ENCODE assay signal across 21 cellular contexts in genomic region chr11:34499719-34500505, GRCh38. TPM values are rescaled to one million over a fixed set of nuclear protein-coding genes. Genes with fewer than 3 reads are reported as not detected.
DNase-seq lines count a peak whose midpoint lies in the region; ATAC-seq, FAIRE-seq and TF ChIP-seq lines count a peak whose summit lies in the region.
"Had no signal": no experiment of that assay in that cellular context is flagged by ENCODE, and none has a peak within 500 bp of the region (broad histone marks: within the 10 kb centered on the region; RNA-seq: fewer than 3 reads in every experiment).

No MANE protein-coding gene starts in this region.

- H3K27ac ChIP-seq in HepG2 (ENCODE audit: extremely low read length, insufficient read depth, low read length) (no peak overlapping the region), right lobe of liver (no peak overlapping the region), K562 (ENCODE audit: extremely low read depth, low read depth, low read length) (no peak overlapping the region), lower lobe of right lung (peak overlapping the region; percentile 13)
- H3K27ac ChIP-seq: 22Rv1, BLaER1 had no signal

- H3K9me3 ChIP-seq in HepG2 (ENCODE audit: low read length), result no peaks in the 10 kb centered on the region
- H3K9me3 ChIP-seq in right lobe of liver, result no peaks in the 10 kb centered on the region
- no peaks in the 10 kb centered on the region for H3K9me3 ChIP-seq in K562 (replicated peaks; ENCODE audit: control insufficient read depth, insufficient read depth, low read depth, low read length)
- no peaks in the 10 kb centered on the region for H3K9me3 ChIP-seq in lower lobe of right lung
- H3K9me3 ChIP-seq: A549, BLaER1 had no signal

- WGBS in HepG2 (ENCODE audit: low lambda C conversion rate), result 76% methylated on average over 3 of the region's 3 CpGs
- WGBS in right lobe of liver (ENCODE audit: insufficient coverage, low coverage, low lambda C conversion rate, missing lambda C conversion rate), result 59% methylated on average over 3 of the region's 3 CpGs
- 0% methylated on average over 3 of the region's 3 CpGs for WGBS in K562 (ENCODE audit: insufficient coverage, low coverage, missing lambda C conversion rate)

- no peak overlapping the region for H2AFZ ChIP-seq in HepG2 (ENCODE audit: low read length)
- H2AFZ ChIP-seq in K562 (ENCODE audit: low read depth, low read length), result no peak overlapping the region

- CTCF ChIA-PET in HepG2 (lab: Yijun Ruan, JAX; ENCODE audit: low intra/inter-chr PET ratio, low total read pairs) (no interaction called here), K562 (lab: Yijun Ruan, JAX; ENCODE audit: low intra/inter-chr PET ratio) (no interaction called here)

- TF ChIP-seq EP300 in HepG2 (IDR thresholded peaks at IDR 0.05; ENCODE audit: low read depth in 2 of 2, low read length in 2 of 2), result no peak
- TF ChIP-seq EP300 in HepG2 (CRISPR knock-in tag; IDR thresholded peaks at IDR 0.05; ENCODE audit: borderline replicate concordance), result no peak
- no peak for TF ChIP-seq EP300 in K562 (IDR thresholded peaks at IDR 0.05; ENCODE audit: low read length)

- no peak for TF ChIP-seq RAD21 in HepG2 (CRISPR knock-in tag; IDR thresholded peaks at IDR 0.05)
- no peak for TF ChIP-seq RAD21 in K562 (CRISPR knock-in tag; conservative IDR thresholded peaks at IDR 0.05 in 1 of 2, IDR thresholded peaks at IDR 0.05 in 1 of 2)

- FAIRE-seq in HepG2 (lab: Jason Lieb, UNC) (no peak), K562 (lab: Jason Lieb, UNC) (no peak)
- FAIRE-seq: A549, GM12878, GM19239, H1 had no signal

- BruUV-seq in HepG2 (replicated peaks; lab: Mats Ljungman, UMichigan) (no TSS peak), K562 (replicated peaks; lab: Mats Ljungman, UMichigan) (no TSS peak)

- H4K20me1 ChIP-seq in HepG2 (ENCODE audit: insufficient read depth, low read length), result no peaks in the 10 kb centered on the region
- no peaks in the 10 kb centered on the region for H4K20me1 ChIP-seq in K562 (replicated peaks; ENCODE audit: control insufficient read depth, insufficient read depth, low read length)
- H4K20me1 ChIP-seq: BLaER1 had no signal

- POLR2A ChIA-PET in HepG2 (lab: Yijun Ruan, JAX) (interaction anchor here (0.8 kb wide), 1 partner anchor 13 kb away, joined by 3 read pairs; no protein-coding TSS in a partner anchor), K562 (lab: Yijun Ruan, JAX) (interaction anchor here (0.6 kb wide), 1 partner anchor 683 kb away, joined by 3 read pairs; no protein-coding TSS in a partner anchor)

- H3K27me3 ChIP-seq in HepG2 (ENCODE audit: control insufficient read depth in 1 of 2, insufficient read depth in 2 of 2, low read length in 2 of 2) (no peaks in the 10 kb centered on the region), right lobe of liver (no peaks in the 10 kb centered on the region), K562 (ENCODE audit: control insufficient read depth in 2 of 2, insufficient read depth in 2 of 2, low read length in 2 of 2) (peaks cover 5 to 24% of the 10 kb centered on the region in 2 experiments; a peak in 4 of 5 replicates), lower lobe of right lung (ENCODE audit: low read depth) (no peaks in the 10 kb centered on the region)
- H3K27me3 ChIP-seq: BLaER1 had no signal

- H3K4me2 ChIP-seq in HepG2 (ENCODE audit: low read depth, low read length) (no peak overlapping the region), K562 (ENCODE audit: insufficient read depth, low read length) (no peak overlapping the region)
- H3K4me2 ChIP-seq: A549, BLaER1 had no signal

- no peak overlapping the region for H3K4me3 ChIP-seq in HepG2 (replicated peaks in 1 of 3; ENCODE audit: insufficient read depth in 1 of 3, low read depth in 2 of 3, low read length in 3 of 3)
- H3K4me3 ChIP-seq in right lobe of liver, result no peak overlapping the region
- H3K4me3 ChIP-seq in K562, result no peak overlapping the region
- H3K4me3 ChIP-seq in lower lobe of right lung, result no peak overlapping the region
- H3K4me3 ChIP-seq: A549, BLaER1, GM12878 had no signal

- DNase-seq in HepG2 (ENCODE audit: low spot score) (no peak), right lobe of liver (no peak), K562 (ENCODE audit: extremely low read depth in 1 of 4, low spot score in 3 of 4) (no peak), lower lobe of right lung (no peak), hepatic stellate cell (ENCODE audit: low spot score) (no peak), SKM-1 treated with dmso at 0.1 percent for 144 hours (lab: John Stamatoyannopoulos, UW; ENCODE audit: unreplicated experiment) (no peak), DMS53 treated with DMSO at 0.1 percent for 48 hours (lab: John Stamatoyannopoulos, UW; ENCODE audit: unreplicated experiment) (no peak)
- DNase-seq: Calu3; CD4-positive, alpha-beta memory T cell; DND-41; EL; H9 had no signal

- H3K9me1 ChIP-seq in K562 (ENCODE audit: control insufficient read depth, insufficient read depth, low read length), result no peaks in the 10 kb centered on the region

- ATAC-seq in HepG2 (no peak), right lobe of liver (no peak), K562 (no peak), lower lobe of right lung (no peak)
- ATAC-seq: A549, GM12878 had no signal

- in situ Hi-C loops in HepG2 (cut with HindIII; ENCODE audit: extremely low pct_ligation_motif_present, low pct_unique_long_range_greater_than_20kb) (loop anchor here (10.0 to 25.0 kb wide), 3 partner anchors 335 to 645 kb away; no protein-coding TSS in a partner anchor), K562 (cut with MboI) (loop anchor here (25.0 kb wide), 1 partner anchor 688 kb away; no protein-coding TSS in a partner anchor)

- intact Hi-C loops in HepG2 (cut with micrococcal nuclease; ENCODE audit: unreplicated experiment), result loop anchor here (2.0 to 5.0 kb wide), 2 partner anchors 391 to 892 kb away; no protein-coding TSS in a partner anchor
- intact Hi-C loops in right lobe of liver (cut with DNase I), result loop anchor here in 1 of 2 donors (10.0 kb wide), 1 partner anchor 135 kb away; no protein-coding TSS in a partner anchor
- intact Hi-C loops in K562 (cut with micrococcal nuclease), result loop anchor here (10.0 kb wide), 1 partner anchor 505 kb away; no protein-coding TSS in a partner anchor
- intact Hi-C loops in lower lobe of right lung (cut with DNase I), result loop anchor here (10.0 kb wide), 1 partner anchor 135 kb away; no protein-coding TSS in a partner anchor

- H3K4me1 ChIP-seq in HepG2 (ENCODE audit: insufficient read depth, low read length) (peaks cover 76% of the 10 kb centered on the region), right lobe of liver (peaks cover 0 to 24% (median 13%) of the 10 kb centered on the region in 4 donors), K562 (replicated peaks in 1 of 2; ENCODE audit: control insufficient read depth in 2 of 2, insufficient read depth in 2 of 2, low read length in 2 of 2) (peaks cover 0 to 4% of the 10 kb centered on the region in 2 experiments; a peak in 2 of 5 replicates), lower lobe of right lung (peaks cover 32% of the 10 kb centered on the region)

- TF ChIP-seq POLR2A in HepG2 (IDR thresholded peaks at IDR 0.05; ENCODE audit: insufficient read depth in 1 of 2, low read depth in 2 of 2, low read length in 2 of 2) (no peak), right lobe of liver (IDR thresholded peaks at IDR 0.05) (no peak), K562 (conservative IDR thresholded peaks at IDR 0.05) (no peak)

- H3K9ac ChIP-seq in HepG2 (ENCODE audit: insufficient read depth, low read depth, low read length) (no peak overlapping the region), K562 (ENCODE audit: insufficient read depth in 1 of 2, low read depth in 2 of 2, low read length in 2 of 2) (no peak overlapping the region)
- H3K9ac ChIP-seq: BLaER1 had no signal

- H3K36me3 ChIP-seq in HepG2 (replicated peaks in 1 of 2; ENCODE audit: control insufficient read depth in 1 of 2, insufficient read depth in 2 of 2, low read length in 2 of 2) (no peaks in the 10 kb centered on the region), right lobe of liver (no peaks in the 10 kb centered on the region), K562 (ENCODE audit: control insufficient read depth, insufficient read depth, low read length) (no peaks in the 10 kb centered on the region), lower lobe of right lung (no peaks in the 10 kb centered on the region)
- H3K36me3 ChIP-seq: BLaER1 had no signal

- H3K79me2 ChIP-seq in HepG2 (ENCODE audit: insufficient read depth, low read length) (no peaks in the 10 kb centered on the region), K562 (ENCODE audit: control insufficient read depth, insufficient read depth, low read length) (no peaks in the 10 kb centered on the region)

- TF ChIP-seq CTCF in HepG2 (CRISPR knock-in tag; IDR thresholded peaks at IDR 0.05) (no peak), right lobe of liver (IDR thresholded peaks at IDR 0.05) (no peak), K562 (IDR thresholded peaks at IDR 0.05 in 2 of 3, conservative IDR thresholded peaks at IDR 0.05 in 1 of 3; ENCODE audit: insufficient read depth in 2 of 3, low read depth in 1 of 3, low read length in 3 of 3) (no peak), lower lobe of right lung (IDR thresholded peaks at IDR 0.05) (no peak)

RNA-seq across cellular contexts. Expression of gene ELF5, which starts 13.7 kb away (rescaled TPM):
- total RNA-seq in HepG2 (2016; rRNA removed; fragmentation: Illumina TruSeq; extraction: Trizol), result 2.6 and 2.9 TPM in 2 replicates
- 0.40 and 0.53 TPM in 2 replicates for total RNA-seq in HepG2 (2016; cell fraction: cytosol; rRNA removed; fragmentation: Illumina TruSeq; extraction: Trizol; ENCODE audit: low read depth)
- 2.3 and 3.0 TPM in 2 replicates for total RNA-seq in HepG2 (2016; cell fraction: insoluble cytoplasmic fraction; rRNA removed; fragmentation: Illumina TruSeq; extraction: Trizol)
- 1.2 and 1.6 TPM in 2 replicates for total RNA-seq in HepG2 (2016; cell fraction: membrane; rRNA removed; fragmentation: Illumina TruSeq; extraction: Trizol)
- 2.3 and 2.4 TPM in 2 replicates for total RNA-seq in HepG2 (2016; cell fraction: nucleus; rRNA removed; fragmentation: Illumina TruSeq; extraction: Trizol)
- 0.21 and 0.51 TPM in 2 replicates for polyA plus RNA-seq in HepG2 (2011; rRNA removed)
- 0.21 and 0.23 TPM in 2 replicates for polyA plus RNA-seq in HepG2 (2011; cell fraction: cytosol; rRNA removed)
- 0.51 and 0.78 TPM in 2 replicates for polyA plus RNA-seq in HepG2 (2011; cell fraction: nucleus; rRNA removed)
- 0.32 and 0.52 TPM in 2 replicates for polyA plus RNA-seq in HepG2 (2012)
- 0.17 and 0.27 TPM in 2 replicates for polyA plus RNA-seq in HepG2 (2016; cell fraction: cytosol; fragmentation: Illumina TruSeq; extraction: Trizol; ENCODE audit: low read depth)
- polyA plus RNA-seq in HepG2 (2016; cell fraction: insoluble cytoplasmic fraction; fragmentation: Illumina TruSeq; extraction: Trizol; ENCODE audit: low read depth), result 1.9 and 2.4 TPM in 2 replicates
- 0.45 and 0.62 TPM in 2 replicates for polyA plus RNA-seq in HepG2 (2016; cell fraction: membrane; fragmentation: Illumina TruSeq; extraction: Trizol; ENCODE audit: low read depth)
- 1.5 and 2.4 TPM in 2 replicates for polyA plus RNA-seq in HepG2 (2016; cell fraction: nucleus; fragmentation: Illumina TruSeq; extraction: Trizol; ENCODE audit: insufficient read depth, low read depth)
- 1.1 TPM in 1 of 2 replicates, not detected in the other for polyA minus RNA-seq in HepG2 (2011; rRNA and poly(A)+ RNA removed; ENCODE audit: low replicate concordance)
- 0.35 and 0.49 TPM in 2 replicates for polyA minus RNA-seq in HepG2 (2011; cell fraction: cytosol; rRNA and poly(A)+ RNA removed)
- 0.50 and 0.77 TPM in 2 replicates for polyA minus RNA-seq in HepG2 (2011; cell fraction: nucleus; rRNA and poly(A)+ RNA removed)
- under 1 TPM in 2 of 6 experiments, not detected in 4; 0.09 to 0.22 TPM for total RNA-seq in right lobe of liver
- not detected in 2 replicates for total RNA-seq in K562 (2011; cell fraction: chromatin; rRNA removed; ENCODE audit: low replicate concordance)
- not detected in 2 replicates for total RNA-seq in K562 (2011; cell fraction: nucleolus; rRNA removed)
- total RNA-seq in K562 (2011; cell fraction: nucleoplasm; rRNA removed), result not detected in 2 replicates
- total RNA-seq in K562 (2014; rRNA removed), result not detected in 2 replicates
- total RNA-seq in K562 (2014; rRNA removed; fragmentation: Illumina TruSeq; extraction: Trizol), result not detected in 2 replicates
- not detected in 2 replicates for total RNA-seq in K562 (2015; rRNA removed; fragmentation: Illumina TruSeq; extraction: Trizol)
- not detected in 2 replicates for total RNA-seq in K562 (2021)
- not detected in 2 replicates for polyA plus RNA-seq in K562 (2011; rRNA removed)
- polyA plus RNA-seq in K562 (2011; cell fraction: cytosol; rRNA removed), result not detected in 2 replicates
- polyA plus RNA-seq in K562 (2011; cell fraction: nucleus; rRNA removed), result not detected in 2 replicates
- polyA plus RNA-seq in K562 (2012), result not detected in 2 replicates
- polyA plus RNA-seq in K562 (2014; fragmentation: Illumina TruSeq; extraction: Trizol), result not detected in 2 replicates
- polyA plus RNA-seq in K562 (2014; fragmentation: Nextera tagmentation; extraction: Ambion mirVana), result not detected
- polyA plus RNA-seq in K562 (2014; rRNA removed), result not detected in 2 replicates
- not detected in 2 replicates for polyA minus RNA-seq in K562 (2011; rRNA and poly(A)+ RNA removed)
- polyA minus RNA-seq in K562 (2011; cell fraction: cytosol; rRNA and poly(A)+ RNA removed), result not detected in 2 replicates
- not detected in 2 replicates for polyA minus RNA-seq in K562 (2011; cell fraction: nucleus; rRNA and poly(A)+ RNA removed)
- 20.2 TPM for total RNA-seq in lower lobe of right lung
- total RNA-seq: Calu3; CD4-positive, alpha-beta memory T cell; G401; GM12878; H1; H9 had no signal
- polyA plus RNA-seq: AG04450; CD14-positive monocyte; CD4-positive, alpha-beta memory T cell; GM12878; H1 had no signal

Comparison
In these comparisons a context has a peak if more than half of its experiments do, and no peak if none do; other contexts are left out.
1. Of the 241 proteins assayed by ChIP-seq in both HepG2 and K562: peak only in HepG2: none; only in K562: ZFP36; in both: none; in neither: 240.